ENCODE assay signal across 12 cellular contexts in the genomic region with DNA sequence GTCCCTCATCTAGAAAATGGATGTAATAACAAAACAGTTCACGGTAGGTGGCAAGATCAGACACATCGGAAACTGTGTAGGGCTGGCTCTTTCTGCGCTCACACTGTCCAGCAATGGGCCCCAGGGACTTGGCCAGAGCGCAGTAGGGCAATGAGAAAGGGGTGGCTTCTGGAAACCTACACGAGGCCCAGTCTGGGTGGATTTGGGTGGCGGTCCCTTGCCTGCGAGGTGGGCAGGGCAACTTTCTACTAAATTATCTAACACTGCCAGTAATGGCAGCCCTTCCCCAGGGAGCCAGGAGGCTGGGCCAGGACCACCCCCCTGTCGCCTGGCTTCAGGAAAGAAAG. TPM values are rescaled to one million over a fixed set of nuclear protein-coding genes. Genes with fewer than 3 reads are reported as not detected.
DNase-seq lines count a peak whose midpoint lies in the region; ATAC-seq, FAIRE-seq and TF ChIP-seq lines count a peak whose summit lies in the region.
"Had no signal": no experiment of that assay in that cellular context is flagged by ENCODE, and none has a peak within 500 bp of the region (broad histone marks: within the 10 kb centered on the region; RNA-seq: fewer than 3 reads in every experiment).

No MANE protein-coding gene starts in this region.

- FAIRE-seq in kidney (lab: Jason Lieb, UNC) = no peak

- no peaks in the 10 kb centered on the region for H3K27me3 ChIP-seq in PC-9 (ENCODE audit: insufficient read depth, low read depth)
- no peaks in the 10 kb centered on the region for H3K27me3 ChIP-seq in psoas muscle (ENCODE audit: insufficient read depth in 3 of 3, low read length in 2 of 3)
- no peaks in the 10 kb centered on the region for H3K27me3 ChIP-seq in BE2C

- WGBS in psoas muscle, 3 donors = 88% methylated on average over 8 of the region's 8 CpGs

- CTCF ChIA-PET in PC-9 (lab: Charles Lee) = no interaction called here

- no peak for DNase-seq in PC-9
- no peak for DNase-seq in epithelial cell of prostate (ENCODE audit: low read depth, low spot score)
- DNase-seq in psoas muscle = peak in 1 of 2 donors; percentile 46
- DNase-seq in SW480 (ENCODE audit: low spot score) = no peak
- DNase-seq in kidney = no peak
- DNase-seq in BE2C = no peak
- DNase-seq in SHP77 (lab: John Stamatoyannopoulos, UW) = no peak
- DNase-seq: activated CD8-positive, alpha-beta memory T cell treated with anti-CD3 and anti-CD28 coated beads, Interleukin-2, amount 50 U/mL, for 48 hours; effector CD4-positive, alpha-beta T cell; EL; RPMI8226 had no signal

- H3F3A ChIP-seq in PC-9 (ENCODE audit: insufficient read depth, low read depth) = peaks cover 63% of the 10 kb centered on the region

- no peak overlapping the region for H3K4me3 ChIP-seq in PC-9
- peak overlapping the region; percentile 73 for H3K4me3 ChIP-seq in psoas muscle
- no peak overlapping the region for H3K4me3 ChIP-seq in kidney (ENCODE audit: low read length in 2 of 2)
- H3K4me3 ChIP-seq in BE2C (ENCODE audit: low read depth, low read length) = no peak overlapping the region

- no peak overlapping the region for H3K27ac ChIP-seq in PC-9
- peak overlapping the region; percentile 57 for H3K27ac ChIP-seq in epithelial cell of prostate
- peak overlapping the region; percentile 93 for H3K27ac ChIP-seq in psoas muscle
- no peak overlapping the region for H3K27ac ChIP-seq in kidney (ENCODE audit: low read depth in 2 of 2, low read length in 2 of 2)

- BruUV-seq in PC-9 (replicated peaks; lab: Mats Ljungman, UMichigan) = no TSS peak

- intact Hi-C loops in PC-9 (cut with micrococcal nuclease; ENCODE audit: unreplicated experiment) = loop anchor here (5.0 kb wide), 1 partner anchor 353 kb away; no protein-coding TSS in a partner anchor
- intact Hi-C loops in psoas muscle (cut with DNase I) = no loop called here
- intact Hi-C loops in kidney (cut with DNase I) = loop anchor here (10.0 kb wide), 1 partner anchor 46 kb away; no protein-coding TSS in a partner anchor

- peak overlapping the region; percentile 78 for H3K4me2 ChIP-seq in PC-9

- TF ChIP-seq CTCF in PC-9 (conservative IDR thresholded peaks at IDR 0.05) (no peak), psoas muscle (IDR thresholded peaks at IDR 0.05) (no peak), kidney (IDR thresholded peaks at IDR 0.05; ENCODE audit: borderline replicate concordance, extremely low read depth, insufficient read depth) (no peak), BE2C (IDR thresholded peaks at IDR 0.05; ENCODE audit: low read depth, low read length) (no peak)

- H3K4me1 ChIP-seq in ES-I3 (ENCODE audit: insufficient read depth, low read length) (peaks cover 26% of the 10 kb centered on the region), PC-9 (replicated peaks; ENCODE audit: insufficient read depth) (peaks cover 68% of the 10 kb centered on the region), psoas muscle (peaks cover 8% of the 10 kb centered on the region), kidney (ENCODE audit: control insufficient read depth in 1 of 2, insufficient read depth in 1 of 2, low read depth in 1 of 2, low read length in 2 of 2) (peaks cover 9 to 26% of the 10 kb centered on the region in 2 donors), BE2C (peaks cover 9% of the 10 kb centered on the region)

- ATAC-seq in psoas muscle = no peak

- no peaks in the 10 kb centered on the region for H3K9me3 ChIP-seq in ES-I3 (ENCODE audit: control insufficient read depth, insufficient read depth, low read length)
- no peaks in the 10 kb centered on the region for H3K9me3 ChIP-seq in PC-9 (ENCODE audit: insufficient read depth, low read depth)
- no peaks in the 10 kb centered on the region for H3K9me3 ChIP-seq in psoas muscle
- no peaks in the 10 kb centered on the region for H3K9me3 ChIP-seq in kidney (ENCODE audit: control insufficient read depth in 1 of 2, low read length in 2 of 2)
- H3K9me3 ChIP-seq in BE2C = no peaks in the 10 kb centered on the region

- H3K9ac ChIP-seq in ES-I3 (ENCODE audit: low read depth, low read length) = peak overlapping the region; percentile 69
- no peak overlapping the region for H3K9ac ChIP-seq in kidney (ENCODE audit: low read length in 2 of 2)

- no peak overlapping the region for H2AFZ ChIP-seq in PC-9

- no peaks in the 10 kb centered on the region for H3K36me3 ChIP-seq in ES-I3 (ENCODE audit: insufficient read depth, low read length)
- no peaks in the 10 kb centered on the region for H3K36me3 ChIP-seq in PC-9 (ENCODE audit: low read depth)
- H3K36me3 ChIP-seq in psoas muscle (ENCODE audit: insufficient read depth in 1 of 2, low read depth in 1 of 2) = no peaks in the 10 kb centered on the region
- no peaks in the 10 kb centered on the region for H3K36me3 ChIP-seq in kidney (ENCODE audit: control insufficient read depth in 1 of 2, insufficient read depth in 2 of 2, low read length in 2 of 2)
- no peaks in the 10 kb centered on the region for H3K36me3 ChIP-seq in BE2C

- peaks cover 7% of the 10 kb centered on the region; the same call in 1 of the 2 replicates for H4K20me1 ChIP-seq in PC-9 (ENCODE audit: insufficient read depth)

- peaks cover 21% of the 10 kb centered on the region for H3K79me2 ChIP-seq in PC-9 (ENCODE audit: low read depth)

- no peaks in the 10 kb centered on the region for H3K9me2 ChIP-seq in PC-9 (ENCODE audit: insufficient read depth)

- POLR2A ChIA-PET in PC-9 (lab: Charles Lee; ENCODE audit: unreplicated experiment) = interaction anchor here (0.5 to 0.6 kb wide), 2 partner anchors 755 to 1933 kb away, joined by 3 to 4 read pairs; no protein-coding TSS in a partner anchor

RNA-seq across cellular contexts. Expression of gene TNK2, which starts 2.1 kb away (rescaled TPM):
- total RNA-seq in PC-9 (2021) (118 and 125 TPM in 2 replicates), psoas muscle (100 to 1,000 TPM in 1 of 4 donors, 10 to 100 TPM in 3; 41.7 to 322 (median 77.6) TPM), kidney (42.5 TPM)
- polyA plus RNA-seq in psoas muscle (10 to 100 TPM; 37.1 to 67.1 (median 52.2) TPM), kidney (ENCODE audit: insufficient read depth, low read depth, low replicate concordance) (14.7 TPM)
- 162 TPM for polyA plus RNA-seq in BE2C (2012; ENCODE audit: insufficient read depth, insufficient read length, low read depth)

Comparison
In these comparisons a context has a peak if more than half of its experiments do, and no peak if none do; other contexts are left out.
1. H3K27ac ChIP-seq: peak in epithelial cell of prostate (single experiment) and psoas muscle (single experiment); none in PC-9 (single experiment) and kidney (0 of 2).
2. intact Hi-C loops: an anchor here in PC-9 (5.0 kb wide) and kidney (10.0 kb wide); none called in psoas muscle.